In genomic region chr22:36577019-36577418, GRCh38 we compare ENCODE assay signal across 13 cellular contexts. TPM values are rescaled to one million over a fixed set of nuclear protein-coding genes. Genes with fewer than 3 reads are reported as not detected.
DNase-seq lines count a peak whose midpoint lies in the region; ATAC-seq and TF ChIP-seq lines count a peak whose summit lies in the region.
"Had no signal": no experiment of that assay in that cellular context is flagged by ENCODE, and none has a peak within 500 bp of the region (broad histone marks: within the 10 kb centered on the region; RNA-seq: fewer than 3 reads in every experiment).

No MANE protein-coding gene starts in this region.

- TF ChIP-seq CTCF in Peyer's patch (IDR thresholded peaks at IDR 0.05): no peak

- no peak for ATAC-seq in HG02981 (IDR thresholded peaks at IDR 0.05; ENCODE audit: unreplicated experiment)

- no peak for TF ChIP-seq POLR2A in Peyer's patch (IDR thresholded peaks at IDR 0.05)

- H3K27ac ChIP-seq in Peyer's patch: no peak overlapping the region
- H3K27ac ChIP-seq: C4-2B, left ventricle myocardium inferior, neutrophil had no signal

- no peak overlapping the region for H3K4me3 ChIP-seq in Peyer's patch
- H3K4me3 ChIP-seq: left ventricle myocardium inferior had no signal

- no peaks in the 10 kb centered on the region for H3K27me3 ChIP-seq in Peyer's patch
- H3K27me3 ChIP-seq: neutrophil had no signal

- H3K9me3 ChIP-seq in Peyer's patch: no peaks in the 10 kb centered on the region
- H3K9me3 ChIP-seq: left ventricle myocardium inferior, neutrophil had no signal

- H3K4me1 ChIP-seq in Peyer's patch: no peaks in the 10 kb centered on the region
- H3K4me1 ChIP-seq: left ventricle myocardium inferior had no signal

- DNase-seq in AG08396 (ENCODE audit: low spot score): peak; percentile 83
- peak; percentile 90 for DNase-seq in HT1080 (ENCODE audit: low read depth)
- peak; percentile 84 for DNase-seq in astrocyte of the hippocampus (ENCODE audit: low read depth, low spot score)
- DNase-seq in hepatic stellate cell (ENCODE audit: low spot score): peak; percentile 81
- no peak for DNase-seq in Peyer's patch
- DNase-seq in NCI-H510A (lab: John Stamatoyannopoulos, UW): no peak
- DNase-seq in RPMI8226: no peak
- DNase-seq: activated CD4-positive, alpha-beta T cell treated with anti-CD3 and anti-CD28 coated beads, Interleukin-2, amount 10 ng/mL, durations not matched to agents 24 days and 14 days; left ventricle myocardium inferior; NCI-H1436 had no signal

- H3K36me3 ChIP-seq in Peyer's patch: no peaks in the 10 kb centered on the region
- H3K36me3 ChIP-seq: left ventricle myocardium inferior, neutrophil had no signal

RNA-seq across cellular contexts. Expression of gene EIF3D, which starts 48.1 kb away (rescaled TPM):
- total RNA-seq in HT1080 (2014; rRNA removed; shearing (Covaris generic)): 495 and 518 TPM in 2 replicates
- 446 and 551 TPM in 2 replicates for polyA plus RNA-seq in HT1080 (2015; cell fraction: cytosol; rRNA removed)
- polyA plus RNA-seq in HT1080 (2015; cell fraction: nucleus; rRNA removed): 623 and 663 TPM in 2 replicates
- total RNA-seq in Peyer's patch: 100 to 1,000 TPM; 135 to 197 (median 167) TPM

Comparison
In these comparisons a context has a peak if more than half of its experiments do, and no peak if none do; other contexts are left out.
1. DNase-seq: peak in AG08396 (single experiment), HT1080 (single experiment), astrocyte of the hippocampus (single experiment) and hepatic stellate cell (single experiment); none in Peyer's patch (0 of 3), NCI-H510A (single experiment) and RPMI8226 (single experiment).